15 cellular contexts compared by ENCODE assay signal in the genomic region with DNA sequence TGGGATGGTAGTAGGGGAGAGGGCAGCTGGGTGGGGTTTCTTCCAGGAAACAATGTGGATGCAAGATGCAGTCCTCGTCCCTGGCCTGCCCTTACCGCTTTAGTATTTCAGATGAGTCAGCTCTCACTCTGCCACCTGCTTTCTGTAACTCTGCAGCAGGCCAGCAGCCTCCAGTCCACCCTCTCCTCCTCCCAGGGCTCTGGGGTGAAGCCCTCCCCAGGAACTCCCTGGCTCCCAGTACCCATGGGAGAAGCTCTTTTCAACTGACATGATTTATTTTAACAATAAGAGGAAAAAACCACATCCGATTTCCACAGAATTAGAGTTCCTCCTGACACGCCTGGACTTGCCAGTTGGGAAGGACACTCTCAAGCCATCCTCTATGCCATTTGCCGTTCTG. TPM values are rescaled to one million over a fixed set of nuclear protein-coding genes. Genes with fewer than 3 reads are reported as not detected.
DNase-seq lines count a peak whose midpoint lies in the region; ATAC-seq and TF ChIP-seq lines count a peak whose summit lies in the region.
"Had no signal": no experiment of that assay in that cellular context is flagged by ENCODE, and none has a peak within 500 bp of the region (broad histone marks: within the 10 kb centered on the region; RNA-seq: fewer than 3 reads in every experiment).

No MANE protein-coding gene starts in this region.

- peaks cover 13% of the 10 kb centered on the region for H3K27me3 Mint-ChIP-seq in mesothelial cell of epicardium (ENCODE audit: low read depth)
- H3K27me3 Mint-ChIP-seq in CD4-positive, alpha-beta T cell: no peaks in the 10 kb centered on the region
- H3K27me3 Mint-ChIP-seq: activated naive CD8-positive, alpha-beta T cell treated with anti-CD3 and anti-CD28 coated beads for 36 hours had no signal

- H3K27me3 ChIP-seq in CD4-positive, alpha-beta T cell (ENCODE audit: control insufficient read depth, insufficient read depth, low read length): no peaks in the 10 kb centered on the region
- H3K27me3 ChIP-seq: colonic mucosa had no signal

- H3K9me3 ChIP-seq in CD4-positive, alpha-beta T cell (ENCODE audit: control insufficient read depth, low read length): no peaks in the 10 kb centered on the region
- H3K9me3 ChIP-seq: colonic mucosa had no signal

- no peak for TF ChIP-seq CTCF in AG10803 (conservative IDR thresholded peaks at IDR 0.05; ENCODE audit: low read length)
- TF ChIP-seq CTCF in fibroblast of pulmonary artery (IDR thresholded peaks at IDR 0.05; ENCODE audit: low read length, missing control alignments): no peak
- TF ChIP-seq CTCF in mesothelial cell of epicardium (IDR thresholded peaks at IDR 0.05; ENCODE audit: unreplicated experiment): no peak
- TF ChIP-seq CTCF in CD4-positive, alpha-beta T cell (IDR thresholded peaks at IDR 0.05): no peak

- POLR2A ChIA-PET in CD4-positive, alpha-beta T cell (lab: Charles Lee): interaction anchor here (1.1 to 1.3 kb wide), 2 partner anchors 9 to 79 kb away, joined by 3 read pairs; no protein-coding TSS in a partner anchor

- intact Hi-C loops in CD4-positive, alpha-beta T cell (cut with DNase I, micrococcal nuclease): no loop called here

- H3K4me3 ChIP-seq in AG10803 (ENCODE audit: low read length): no peak overlapping the region
- H3K4me3 ChIP-seq in fibroblast of pulmonary artery (replicated peaks; ENCODE audit: low read depth, low read length): no peak overlapping the region
- H3K4me3 ChIP-seq: colonic mucosa had no signal

- peak; percentile 49 for DNase-seq in AG10803 (ENCODE audit: low read depth)
- peak; percentile 18 for DNase-seq in H4 (ENCODE audit: low spot score)
- peak; percentile 54 for DNase-seq in NOMO-1 treated with dmso at 0.1 percent for 144 hours (lab: John Stamatoyannopoulos, UW; ENCODE audit: unreplicated experiment)
- peak; percentile 24 for DNase-seq in fibroblast of pulmonary artery (ENCODE audit: low read depth)
- no peak for DNase-seq in mesothelial cell of epicardium (ENCODE audit: low spot score in 2 of 2, unreplicated experiment in 2 of 2)
- DNase-seq in CD4-positive, alpha-beta T cell: no peak
- no peak for DNase-seq in activated effector memory CD4-positive, alpha-beta T cell treated with Interleukin-2 at 50 U/mL for 16 hours
- DNase-seq: activated naive CD8-positive, alpha-beta T cell treated with anti-CD3 and anti-CD28 coated beads for 36 hours; colonic mucosa; immature natural killer cell; midbrain; SHP77 had no signal

- no peak for TF ChIP-seq POLR2A in GM18505 (IDR thresholded peaks at IDR 0.05; ENCODE audit: borderline replicate concordance, extremely low read depth, insufficient read depth, insufficient read length)

- ATAC-seq in CD4-positive, alpha-beta T cell (ENCODE audit: poor library complexity): no peak
- ATAC-seq in GM18505 (IDR thresholded peaks at IDR 0.05; ENCODE audit: unreplicated experiment): no peak

- H3K9me3 Mint-ChIP-seq in mesothelial cell of epicardium: no peaks in the 10 kb centered on the region
- no peaks in the 10 kb centered on the region for H3K9me3 Mint-ChIP-seq in CD4-positive, alpha-beta T cell
- H3K9me3 Mint-ChIP-seq: activated naive CD8-positive, alpha-beta T cell treated with anti-CD3 and anti-CD28 coated beads for 36 hours; IgD-negative memory B cell; immature natural killer cell had no signal

- peaks cover 6% of the 10 kb centered on the region for H3K4me1 Mint-ChIP-seq in mesothelial cell of epicardium
- H3K4me1 Mint-ChIP-seq in CD4-positive, alpha-beta T cell (ENCODE audit: low read depth): peaks cover 41% of the 10 kb centered on the region

- H3K36me3 Mint-ChIP-seq in mesothelial cell of epicardium: no peaks in the 10 kb centered on the region
- no peaks in the 10 kb centered on the region for H3K36me3 Mint-ChIP-seq in CD4-positive, alpha-beta T cell (ENCODE audit: low read depth)
- H3K36me3 Mint-ChIP-seq: activated naive CD8-positive, alpha-beta T cell treated with anti-CD3 and anti-CD28 coated beads for 36 hours; immature natural killer cell had no signal

- H3K27ac Mint-ChIP-seq in mesothelial cell of epicardium: no peak overlapping the region
- no peak overlapping the region for H3K27ac Mint-ChIP-seq in CD4-positive, alpha-beta T cell
- H3K27ac Mint-ChIP-seq: activated naive CD8-positive, alpha-beta T cell treated with anti-CD3 and anti-CD28 coated beads for 36 hours; IgD-negative memory B cell; immature natural killer cell had no signal

- no peak overlapping the region for H3K27ac ChIP-seq in CD4-positive, alpha-beta T cell (ENCODE audit: low read depth, low read length)
- H3K27ac ChIP-seq: colonic mucosa had no signal

- no peak overlapping the region for H3K4me3 Mint-ChIP-seq in mesothelial cell of epicardium
- no peak overlapping the region for H3K4me3 Mint-ChIP-seq in CD4-positive, alpha-beta T cell
- H3K4me3 Mint-ChIP-seq: activated naive CD8-positive, alpha-beta T cell treated with anti-CD3 and anti-CD28 coated beads for 36 hours; IgD-negative memory B cell; immature natural killer cell had no signal

- CTCF ChIA-PET in CD4-positive, alpha-beta T cell (lab: Charles Lee): interaction anchor here (0.9 to 1.8 kb wide), 2 partner anchors 9 to 38 kb away, joined by 3 to 4 read pairs; partner anchors contain the start of gene IL20

RNA-seq across cellular contexts. Expression of gene IL20, which starts 39.0 kb away (rescaled TPM):
- total RNA-seq in H4 (2014; rRNA removed; shearing (Covaris generic)): not detected in 2 replicates
- not detected in 3 replicates for total RNA-seq in mesothelial cell of epicardium
- total RNA-seq in CD4-positive, alpha-beta T cell: not detected
- total RNA-seq: activated naive CD8-positive, alpha-beta T cell treated with anti-CD3 and anti-CD28 coated beads for 36 hours; colonic mucosa; frontal cortex had no signal

RNA-seq across cellular contexts. Expression of gene IL10, which starts 54.1 kb away (rescaled TPM):
- total RNA-seq in H4 (2014; rRNA removed; shearing (Covaris generic)): not detected in 2 replicates
- total RNA-seq in mesothelial cell of epicardium: not detected in 3 replicates
- total RNA-seq in CD4-positive, alpha-beta T cell: under 1 TPM; 0.27 to 0.87 TPM
- total RNA-seq: activated naive CD8-positive, alpha-beta T cell treated with anti-CD3 and anti-CD28 coated beads for 36 hours had no signal

RNA-seq across cellular contexts. Expression of gene IL19, which starts 55.8 kb away (rescaled TPM):
- total RNA-seq in H4 (2014; rRNA removed; shearing (Covaris generic)): not detected in 2 replicates
- total RNA-seq in mesothelial cell of epicardium: not detected in 3 replicates
- not detected for total RNA-seq in CD4-positive, alpha-beta T cell
- total RNA-seq: activated naive CD8-positive, alpha-beta T cell treated with anti-CD3 and anti-CD28 coated beads for 36 hours; frontal cortex had no signal

Comparison
In these comparisons a context has a peak if more than half of its experiments do, and no peak if none do; other contexts are left out.
1. DNase-seq: peak in AG10803 (single experiment), H4 (single experiment), NOMO-1 treated with dmso at 0.1 percent for 144 hours (single experiment) and fibroblast of pulmonary artery (single experiment); none in mesothelial cell of epicardium (0 of 2), CD4-positive, alpha-beta T cell (0 of 10) and activated effector memory CD4-positive, alpha-beta T cell treated with Interleukin-2 at 50 U/mL for 16 hours (single experiment).